Comparison of ENCODE assay signal across 8 cellular contexts in genomic region chr3:42773409-42773751, GRCh38. TPM values are rescaled to one million over a fixed set of nuclear protein-coding genes. Genes with fewer than 3 reads are reported as not detected.
DNase-seq lines count a peak whose midpoint lies in the region; ATAC-seq and TF ChIP-seq lines count a peak whose summit lies in the region.

No MANE protein-coding gene starts in this region.

- POLR2A ChIA-PET in A673 (lab: Charles Lee; ENCODE audit: low non-redundant PET): no interaction called here

- peak overlapping the region; percentile 50 for H3K27ac ChIP-seq in A673 (ENCODE audit: low read depth, low read length, poor library complexity, severe bottlenecking)
- no peak overlapping the region for H3K27ac ChIP-seq in RWPE2 (ENCODE audit: poor library complexity, severe bottlenecking)
- peak overlapping the region; percentile 75 for H3K27ac ChIP-seq in left ventricle myocardium inferior (replicated peaks)
- peak overlapping the region; percentile 55 for H3K27ac ChIP-seq in stomach smooth muscle (ENCODE audit: low read length)

- H3K27me3 ChIP-seq in A673 (replicated peaks; ENCODE audit: insufficient read depth, low read depth, low read length, poor library complexity) (no peaks in the 10 kb centered on the region), RWPE2 (ENCODE audit: insufficient read depth, poor library complexity, severe bottlenecking) (no peaks in the 10 kb centered on the region), left ventricle myocardium inferior (ENCODE audit: low read depth) (no peaks in the 10 kb centered on the region), stomach smooth muscle (ENCODE audit: control insufficient read depth in 1 of 2, insufficient read depth in 2 of 2, low read length in 2 of 2) (no peaks in the 10 kb centered on the region)

- H3K36me3 ChIP-seq in A673 (ENCODE audit: insufficient read depth, low read length, poor library complexity, severe bottlenecking) (no peaks in the 10 kb centered on the region), RWPE2 (ENCODE audit: low read depth) (no peaks in the 10 kb centered on the region), left ventricle myocardium inferior (no peaks in the 10 kb centered on the region), stomach smooth muscle (ENCODE audit: control insufficient read depth in 2 of 2, insufficient read depth in 2 of 2, low read length in 2 of 2) (no peaks in the 10 kb centered on the region)

- DNase-seq in A673 (ENCODE audit: low spot score) (no peak), RWPE2 (ENCODE audit: low spot score) (no peak), left ventricle myocardium inferior (no peak), NOMO-1 (lab: John Stamatoyannopoulos, UW; ENCODE audit: unreplicated experiment in 2 of 2) (no peak), NCI-H187 (lab: John Stamatoyannopoulos, UW) (no peak), amniotic stem cell (lab: John Stamatoyannopoulos, UW) (no peak)

- H3K4me1 ChIP-seq in A673 (ENCODE audit: insufficient read depth, low read length, poor library complexity, severe bottlenecking) (no peaks in the 10 kb centered on the region), RWPE2 (ENCODE audit: insufficient read depth, poor library complexity, severe bottlenecking) (peaks cover 3% of the 10 kb centered on the region), left ventricle myocardium inferior (peaks cover 20% of the 10 kb centered on the region), stomach smooth muscle (ENCODE audit: control insufficient read depth, insufficient read depth, low read length) (peaks cover 17% of the 10 kb centered on the region)

- intact Hi-C loops in A673 (cut with micrococcal nuclease; ENCODE audit: unreplicated experiment): no loop called here
- intact Hi-C loops in left ventricle myocardium inferior (cut with micrococcal nuclease): no loop called here

- no TSS peak for BruUV-seq in A673 (replicated peaks; lab: Mats Ljungman, UMichigan)

- CTCF ChIA-PET in A673 (lab: Charles Lee): no interaction called here

- H3K9me3 ChIP-seq in A673 (ENCODE audit: low read depth, low read length, poor library complexity, severe bottlenecking) (no peaks in the 10 kb centered on the region), RWPE2 (ENCODE audit: severe bottlenecking) (no peaks in the 10 kb centered on the region), left ventricle myocardium inferior (replicated peaks) (no peaks in the 10 kb centered on the region), stomach smooth muscle (ENCODE audit: control insufficient read depth in 2 of 2, low read length in 2 of 2) (no peaks in the 10 kb centered on the region)

- TF ChIP-seq CTCF in A673 (conservative IDR thresholded peaks at IDR 0.05; ENCODE audit: low read depth, low read length) (no peak), RWPE2 (IDR thresholded peaks at IDR 0.05; ENCODE audit: poor library complexity, severe bottlenecking) (no peak), left ventricle myocardium inferior (IDR thresholded peaks at IDR 0.05; ENCODE audit: borderline replicate concordance) (no peak)

- peak overlapping the region; percentile 52 for H3K4me3 ChIP-seq in A673 (ENCODE audit: low read depth, low read length, poor library complexity, severe bottlenecking)
- peak overlapping the region; percentile 32 for H3K4me3 ChIP-seq in RWPE2 (ENCODE audit: severe bottlenecking)
- H3K4me3 ChIP-seq in left ventricle myocardium inferior: peak overlapping the region; percentile 68
- H3K4me3 ChIP-seq in stomach smooth muscle (ENCODE audit: low read length in 2 of 2): peak overlapping the region; percentile 77 to 86

- H3K9ac ChIP-seq in stomach smooth muscle (ENCODE audit: low read length in 2 of 2): peak overlapping the region; percentile 84

- ATAC-seq in GM21515 (IDR thresholded peaks at IDR 0.05; ENCODE audit: unreplicated experiment) (peak; percentile 6), RWPE2 (ENCODE audit: low read depth) (no peak; the same call in 2 of the 3 replicates)

RNA-seq across cellular contexts. Expression of gene CCDC13, which starts 0.3 kb away (rescaled TPM):
- 0.55 TPM in 1 of 2 replicates, not detected in the other for total RNA-seq in A673 (2021)
- 0.41 TPM for total RNA-seq in left ventricle myocardium inferior

RNA-seq across cellular contexts. Expression of gene HIGD1A, which starts 30.9 kb away (rescaled TPM):
- total RNA-seq in A673 (2021): 40.9 and 50.6 TPM in 2 replicates
- total RNA-seq in left ventricle myocardium inferior: 377 TPM

RNA-seq across cellular contexts. Expression of gene ACKR2, which starts 35.9 kb away (rescaled TPM):
- total RNA-seq in A673 (2021) (not detected in 2 replicates), left ventricle myocardium inferior (0.44 TPM)
